1 cellular context compared by ENCODE assay signal in the genomic region with DNA sequence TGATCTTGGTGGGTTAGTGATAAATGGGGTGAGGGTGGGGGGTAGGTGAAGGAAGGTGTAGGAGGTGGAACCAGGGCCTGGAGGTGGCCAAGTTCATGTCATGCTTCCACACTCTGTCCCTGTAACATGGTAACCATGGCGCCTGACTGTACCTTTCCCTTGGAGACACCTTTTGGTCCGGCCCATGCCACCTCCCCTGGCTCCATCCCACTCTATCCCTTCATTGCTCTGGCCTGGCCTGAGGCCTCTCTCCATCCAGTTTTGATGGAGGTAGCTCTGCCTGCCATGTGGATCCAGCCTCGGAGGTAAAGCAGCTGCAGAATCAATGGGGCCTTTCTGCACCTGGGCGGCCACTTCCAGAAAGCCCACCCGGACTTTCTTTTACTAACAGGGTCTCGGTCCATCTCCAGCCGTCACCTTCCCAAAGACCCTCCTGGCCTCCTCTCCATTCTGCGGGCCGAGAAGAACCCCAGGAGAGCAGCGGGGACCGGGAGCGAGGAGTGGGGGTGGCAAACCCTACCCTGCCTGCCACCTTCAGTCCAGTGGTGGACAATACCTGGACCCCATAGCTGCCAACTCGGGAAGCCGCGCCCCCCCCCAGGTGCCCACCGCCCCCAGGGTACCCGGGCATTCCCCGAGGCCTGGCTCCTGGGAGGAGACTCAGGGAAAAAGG.
TF ChIP-seq lines count a peak whose summit lies in the region.

No MANE protein-coding gene starts in this region.

TF ChIP-seq in K562, 482 proteins besides CTCF, POLR2A, EP300 and RAD21:
- TF ChIP-seq SIX5 (IDR thresholded peaks at IDR 0.05; ENCODE audit: borderline replicate concordance in 1 of 2, insufficient read depth in 1 of 2, low read depth in 1 of 2, low read length in 2 of 2) = no peak
- TF ChIP-seq, protein P1, sequence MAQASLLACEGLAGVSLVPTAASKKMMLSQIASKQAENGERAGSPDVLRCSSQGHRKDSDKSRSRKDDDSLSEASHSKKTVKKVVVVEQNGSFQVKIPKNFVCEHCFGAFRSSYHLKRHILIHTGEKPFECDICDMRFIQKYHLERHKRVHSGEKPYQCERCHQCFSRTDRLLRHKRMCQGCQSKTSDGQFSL (CRISPR knock-in tag; IDR thresholded peaks at IDR 0.05) = peak; percentile 78
- TF ChIP-seq, protein P1 (tag; IDR thresholded peaks at IDR 0.05) = peak in 1 of 2 experiments; percentile 74; a peak in 1 of 4 replicates
TF ChIP-seq in K562: peak in this region for 1.
